ENCODE assay signal across 11 cellular contexts in genomic region chr4:82842593-82842992, GRCh38. TPM values are rescaled to one million over a fixed set of nuclear protein-coding genes. Genes with fewer than 3 reads are reported as not detected.
DNase-seq lines count a peak whose midpoint lies in the region; ATAC-seq, FAIRE-seq and TF ChIP-seq lines count a peak whose summit lies in the region.
"Had no signal": no experiment of that assay in that cellular context is flagged by ENCODE, and none has a peak within 500 bp of the region (broad histone marks: within the 10 kb centered on the region; RNA-seq: fewer than 3 reads in every experiment).

No MANE protein-coding gene starts in this region.

- H3K27ac ChIP-seq in DND-41 (ENCODE audit: low read length) (no peak overlapping the region), GM12878 (ENCODE audit: control insufficient read depth, insufficient read depth) (no peak overlapping the region), mesenchymal stem cell (ENCODE audit: low read length, poor library complexity, severe bottlenecking) (peak overlapping the region; percentile 14)

- H3K9me3 ChIP-seq in DND-41 (ENCODE audit: insufficient read depth, low read length, severe bottlenecking) (no peaks in the 10 kb centered on the region), GM12878 (replicated peaks; ENCODE audit: control insufficient read depth, insufficient read depth, low read length) (no peaks in the 10 kb centered on the region), mesenchymal stem cell (ENCODE audit: control insufficient read depth, low read length) (no peaks in the 10 kb centered on the region)

- no peak overlapping the region for H3K18ac ChIP-seq in mesenchymal stem cell (ENCODE audit: low read depth in 1 of 2, low read length in 2 of 2)

- H3K4me1 ChIP-seq in DND-41 (ENCODE audit: insufficient read depth, low read length) (no peaks in the 10 kb centered on the region), GM12878 (ENCODE audit: control insufficient read depth, insufficient read depth, low read length) (no peaks in the 10 kb centered on the region), mesenchymal stem cell (ENCODE audit: control insufficient read depth, insufficient read depth, low read depth, low read length) (no peaks in the 10 kb centered on the region)

- H3K4me2 ChIP-seq in DND-41 (ENCODE audit: insufficient read depth, low read length): no peak overlapping the region
- no peak overlapping the region for H3K4me2 ChIP-seq in GM12878 (ENCODE audit: control insufficient read depth, insufficient read depth)
- H3K4me2 ChIP-seq in mesenchymal stem cell (ENCODE audit: low read length, poor library complexity, severe bottlenecking): no peak overlapping the region

- no TSS peak for BruUV-seq in GM12878 (replicated peaks; lab: Mats Ljungman, UMichigan)

- H3K79me2 ChIP-seq in DND-41 (ENCODE audit: insufficient read depth, low read length) (no peaks in the 10 kb centered on the region), GM12878 (ENCODE audit: control insufficient read depth, insufficient read depth, low read length) (no peaks in the 10 kb centered on the region)

- TF ChIP-seq RAD21 in GM12878 (IDR thresholded peaks at IDR 0.05; ENCODE audit: insufficient read depth, low read depth, low read length): no peak

- RAD21 ChIA-PET in GM12878 (lab: Charles Lee; ENCODE audit: unreplicated experiment): no interaction called here

- FAIRE-seq in GM12878 (lab: Jason Lieb, UNC): no peak

- H2BK12ac ChIP-seq in mesenchymal stem cell (ENCODE audit: low read length in 2 of 2): no peak overlapping the region

- H4K8ac ChIP-seq in mesenchymal stem cell (ENCODE audit: low read length): no peak overlapping the region

- no peak for ATAC-seq in DND-41 (ENCODE audit: insufficient read depth, low read depth)
- ATAC-seq in GM12878: peak; percentile 34; the same call in 1 of the 3 replicates
- ATAC-seq in HG02678 (IDR thresholded peaks at IDR 0.05; ENCODE audit: unreplicated experiment): no peak
- ATAC-seq in HG03025 (IDR thresholded peaks at IDR 0.05; ENCODE audit: low FRiP score, unreplicated experiment): no peak

- H3K79me1 ChIP-seq in mesenchymal stem cell (replicated peaks; ENCODE audit: low read length, poor library complexity, severe bottlenecking): peaks cover 14% of the 10 kb centered on the region

- intact Hi-C loops in GM12878 (cut with micrococcal nuclease; ENCODE audit: unreplicated experiment): no loop called here

- H3K36me3 ChIP-seq in DND-41 (ENCODE audit: insufficient read depth, low read length) (peaks cover 74% of the 10 kb centered on the region), GM12878 (ENCODE audit: control insufficient read depth in 2 of 2, insufficient read depth in 2 of 2, low read length in 1 of 2) (peaks cover 7 to 40% of the 10 kb centered on the region in 2 experiments), mesenchymal stem cell (ENCODE audit: control insufficient read depth in 1 of 2, insufficient read depth in 2 of 2, low read depth in 1 of 2, low read length in 2 of 2) (peaks cover 34 to 92% of the 10 kb centered on the region in 2 experiments)

- no peak overlapping the region for H3K14ac ChIP-seq in mesenchymal stem cell (ENCODE audit: low read length in 2 of 2)

- H4K91ac ChIP-seq in mesenchymal stem cell (ENCODE audit: low read length): no peak overlapping the region

- no peak overlapping the region for H2AFZ ChIP-seq in DND-41 (ENCODE audit: low read depth, low read length)
- H2AFZ ChIP-seq in GM12878 (ENCODE audit: control insufficient read depth, low read depth, low read length): no peak overlapping the region
- no peak overlapping the region for H2AFZ ChIP-seq in mesenchymal stem cell (ENCODE audit: low read depth, low read length)

- TF ChIP-seq POLR2A in GM12878 (IDR thresholded peaks at IDR 0.05; ENCODE audit: low read depth, low read length): no peak

- no peak overlapping the region for H3K23ac ChIP-seq in mesenchymal stem cell (ENCODE audit: low read length in 2 of 2)

- no peak overlapping the region for H3K9ac ChIP-seq in DND-41 (ENCODE audit: low read depth, low read length)
- no peak overlapping the region for H3K9ac ChIP-seq in GM12878 (ENCODE audit: control insufficient read depth, insufficient read depth, low read length)
- no peak overlapping the region for H3K9ac ChIP-seq in mesenchymal stem cell (ENCODE audit: low read length)

- H3K4me3 ChIP-seq in DND-41 (ENCODE audit: low read depth in 1 of 2, low read length in 2 of 2) (no peak overlapping the region), GM12878 (no peak overlapping the region), mesenchymal stem cell (ENCODE audit: insufficient read depth in 1 of 2, low read depth in 1 of 2, low read length in 2 of 2) (no peak overlapping the region)

- no peak overlapping the region for H2AK5ac ChIP-seq in mesenchymal stem cell (ENCODE audit: low read length, severe bottlenecking)

- no peak for TF ChIP-seq EP300 in GM12878 (IDR thresholded peaks at IDR 0.05; ENCODE audit: borderline replicate concordance in 1 of 2, control insufficient read depth in 1 of 2, low read depth in 2 of 2, low read length in 2 of 2)

- no peak for DNase-seq in DND-41
- DNase-seq in HT1080 (ENCODE audit: low read depth): peak; percentile 30
- DNase-seq in GM12878 (ENCODE audit: low read depth, low spot score): no peak
- DNase-seq in mesenchymal stem cell: peak; percentile 59
- DNase-seq in Ammon's horn (ENCODE audit: low spot score): no peak
- no peak for DNase-seq in NCI-H2081 treated with DMSO at 0.1 percent for 48 hours (lab: John Stamatoyannopoulos, UW)
- DNase-seq: activated naive CD8-positive, alpha-beta T cell treated with anti-CD3 and anti-CD28 coated beads for 36 hours; NCI-H748 treated with DMSO at 0.1 percent for 48 hours; occipital lobe had no signal

- CTCF ChIA-PET in GM12878 (lab: Yijun Ruan, JAX): interaction anchor here (0.9 to 1.1 kb wide), 2 partner anchors 8 to 10 kb away, joined by 3 to 5 read pairs; no protein-coding TSS in a partner anchor

- in situ Hi-C loops in GM12878 (cut with MboI): no loop called here

- no peak overlapping the region for H2BK120ac ChIP-seq in mesenchymal stem cell (ENCODE audit: low read depth, low read length)

- H3K27me3 ChIP-seq in DND-41 (ENCODE audit: insufficient read depth, low read length, poor library complexity): no peaks in the 10 kb centered on the region
- H3K27me3 ChIP-seq in GM12878 (replicated peaks in 1 of 2; ENCODE audit: control insufficient read depth in 2 of 2, insufficient read depth in 2 of 2, low read length in 1 of 2): no peaks in the 10 kb centered on the region
- no peaks in the 10 kb centered on the region for H3K27me3 ChIP-seq in mesenchymal stem cell (ENCODE audit: control insufficient read depth in 1 of 2, insufficient read depth in 1 of 2, low read length in 2 of 2)

- POLR2A ChIA-PET in GM12878 (lab: Charles Lee): interaction anchor here (0.6 to 1.1 kb wide), 2 partner anchors 9 to 12 kb away, joined by 3 to 6 read pairs; no protein-coding TSS in a partner anchor

- H2BK5ac ChIP-seq in mesenchymal stem cell (ENCODE audit: low read depth, low read length, poor library complexity, severe bottlenecking): no peak overlapping the region

- SMC1A ChIA-PET in GM12878 (lab: Charles Lee; ENCODE audit: uncharacterized antibody, unreplicated experiment): interaction anchor here (1.0 kb wide), 2 partner anchors 11 to 169 kb away, joined by 3 read pairs; no protein-coding TSS in a partner anchor

- TF ChIP-seq CTCF in DND-41 (IDR thresholded peaks at IDR 0.05; ENCODE audit: borderline replicate concordance, extremely low read depth, low read length, poor library complexity, severe bottlenecking) (peak; percentile 38), GM12878 (IDR thresholded peaks at IDR 0.05 in 2 of 3, conservative IDR thresholded peaks at IDR 0.05 in 1 of 3; ENCODE audit: control insufficient read depth in 2 of 3, extremely low read depth in 1 of 3, insufficient read depth in 1 of 3, low read depth in 3 of 3, low read length in 3 of 3) (peak in 2 of 3 experiments; percentile 11 to 18; a peak in 2 of 6 replicates)

- H2BK15ac ChIP-seq in mesenchymal stem cell (ENCODE audit: low read depth, poor library complexity, severe bottlenecking): no peak overlapping the region

- H4K20me1 ChIP-seq in DND-41 (ENCODE audit: insufficient read depth, low read length): no peaks in the 10 kb centered on the region
- H4K20me1 ChIP-seq in GM12878 (ENCODE audit: control insufficient read depth, insufficient read depth): no peaks in the 10 kb centered on the region

- H3K4ac ChIP-seq in mesenchymal stem cell (ENCODE audit: low read depth in 1 of 2, low read length in 2 of 2): no peak overlapping the region

RNA-seq across cellular contexts. Expression of gene SCD5, which starts 44.0 kb away (rescaled TPM):
- 31.2 and 33.2 TPM in 2 replicates for total RNA-seq in HT1080 (2014; rRNA removed; shearing (Covaris generic))
- polyA plus RNA-seq in HT1080 (2015; cell fraction: cytosol; rRNA removed): 20.1 and 25.0 TPM in 2 replicates
- 17.0 TPM in 2 replicates for polyA plus RNA-seq in HT1080 (2015; cell fraction: nucleus; rRNA removed)
- total RNA-seq in GM12878 (2013; cell fraction: nucleolus; rRNA removed): 6.5 and 7.1 TPM in 2 replicates
- total RNA-seq in GM12878 (2014; rRNA removed) (6.3 and 7.9 TPM in 2 replicates), GM12878 (2014; rRNA removed; fragmentation: Illumina TruSeq; extraction: Trizol) (4.0 and 4.5 TPM in 2 replicates), GM12878 (2021) (5.7 and 6.2 TPM in 2 replicates)
- 1.9 TPM for polyA plus RNA-seq in GM12878 (2011; ENCODE audit: low read depth)
- polyA plus RNA-seq in GM12878 (2011; rRNA removed) (14.6 and 15.0 TPM in 2 replicates), GM12878 (2014; fragmentation: Illumina TruSeq; extraction: Trizol) (4.8 and 5.9 TPM in 2 replicates), GM12878 (2014; fragmentation: Nextera tagmentation; extraction: Ambion mirVana) (1 to 10 TPM; 2.4 to 3.5 TPM), GM12878 (2014; rRNA removed) (4.0 and 4.5 TPM in 2 replicates), GM12878 (2016; fragmentation: Nextera tagmentation; extraction: Ambion mirVana) (1 to 10 TPM; 2.6 to 3.0 TPM)
- 17.8 and 19.1 TPM in 2 replicates for polyA plus RNA-seq in GM12878 (2011; cell fraction: cytosol; rRNA removed)
- 3.8 and 6.8 TPM in 2 replicates for polyA plus RNA-seq in GM12878 (2011; cell fraction: nucleus; rRNA removed)
- 3.6 and 3.8 TPM in 2 replicates for polyA plus RNA-seq in GM12878 (2012)
- 15.6 and 17.9 TPM in 2 replicates for polyA minus RNA-seq in GM12878 (2011; rRNA and poly(A)+ RNA removed)
- polyA minus RNA-seq in GM12878 (2011; cell fraction: cytosol; rRNA and poly(A)+ RNA removed): 8.2 and 10.0 TPM in 2 replicates
- 4.8 and 10.9 TPM in 2 replicates for polyA minus RNA-seq in GM12878 (2011; cell fraction: nucleus; rRNA and poly(A)+ RNA removed)
- polyA plus RNA-seq in mesenchymal stem cell (2013, experiment 1 of 2): 5.9 TPM
- 6.0 TPM for polyA plus RNA-seq in mesenchymal stem cell (2013, experiment 2 of 2)

RNA-seq across cellular contexts. Expression of gene SEC31A, which starts 48.4 kb away (rescaled TPM):
- 65.6 and 93.7 TPM in 2 replicates for total RNA-seq in HT1080 (2014; rRNA removed; shearing (Covaris generic))
- 92.6 and 115 TPM in 2 replicates for polyA plus RNA-seq in HT1080 (2015; cell fraction: cytosol; rRNA removed)
- polyA plus RNA-seq in HT1080 (2015; cell fraction: nucleus; rRNA removed): 257 and 277 TPM in 2 replicates
- total RNA-seq in GM12878 (2013; cell fraction: nucleolus; rRNA removed): 586 and 624 TPM in 2 replicates
- total RNA-seq in GM12878 (2014; rRNA removed) (83.7 and 95.0 TPM in 2 replicates), GM12878 (2014; rRNA removed; fragmentation: Illumina TruSeq; extraction: Trizol) (126 and 132 TPM in 2 replicates), GM12878 (2021) (119 and 127 TPM in 2 replicates)
- polyA plus RNA-seq in GM12878 (2011; ENCODE audit: low read depth): 85.3 TPM
- polyA plus RNA-seq in GM12878 (2011; rRNA removed) (146 and 147 TPM in 2 replicates), GM12878 (2014; fragmentation: Illumina TruSeq; extraction: Trizol) (159 and 200 TPM in 2 replicates), GM12878 (2014; fragmentation: Nextera tagmentation; extraction: Ambion mirVana) (10 to 100 TPM; 74.6 to 80.8 TPM), GM12878 (2014; rRNA removed) (84.2 and 92.9 TPM in 2 replicates), GM12878 (2016; fragmentation: Nextera tagmentation; extraction: Ambion mirVana) (100 to 1,000 TPM; 160 to 171 TPM)
- 89.4 and 109 TPM in 2 replicates for polyA plus RNA-seq in GM12878 (2011; cell fraction: cytosol; rRNA removed)
- polyA plus RNA-seq in GM12878 (2011; cell fraction: nucleus; rRNA removed): 103 TPM in 2 replicates
- polyA plus RNA-seq in GM12878 (2012): 117 and 128 TPM in 2 replicates
- 164 and 213 TPM in 2 replicates for polyA minus RNA-seq in GM12878 (2011; rRNA and poly(A)+ RNA removed)
- polyA minus RNA-seq in GM12878 (2011; cell fraction: cytosol; rRNA and poly(A)+ RNA removed): 47.4 and 58.1 TPM in 2 replicates
- polyA minus RNA-seq in GM12878 (2011; cell fraction: nucleus; rRNA and poly(A)+ RNA removed): 89.0 and 125 TPM in 2 replicates
- polyA plus RNA-seq in mesenchymal stem cell (2013, experiment 1 of 2): 381 TPM
- 357 TPM for polyA plus RNA-seq in mesenchymal stem cell (2013, experiment 2 of 2)

RNA-seq across cellular contexts. Expression of gene THAP9, which starts 57.9 kb away (rescaled TPM):
- total RNA-seq in HT1080 (2014; rRNA removed; shearing (Covaris generic)): 2.1 and 3.1 TPM in 2 replicates
- polyA plus RNA-seq in HT1080 (2015; cell fraction: cytosol; rRNA removed): 2.4 and 3.0 TPM in 2 replicates
- polyA plus RNA-seq in HT1080 (2015; cell fraction: nucleus; rRNA removed): 6.5 and 7.4 TPM in 2 replicates
- 10.3 and 10.8 TPM in 2 replicates for total RNA-seq in GM12878 (2013; cell fraction: nucleolus; rRNA removed)
- 4.9 TPM in 2 replicates for total RNA-seq in GM12878 (2014; rRNA removed)
- 4.9 and 5.6 TPM in 2 replicates for total RNA-seq in GM12878 (2014; rRNA removed; fragmentation: Illumina TruSeq; extraction: Trizol)
- 3.6 and 3.8 TPM in 2 replicates for total RNA-seq in GM12878 (2021)
- polyA plus RNA-seq in GM12878 (2011; ENCODE audit: low read depth): 1.4 TPM
- 4.1 and 5.2 TPM in 2 replicates for polyA plus RNA-seq in GM12878 (2011; rRNA removed)
- 1.4 and 2.0 TPM in 2 replicates for polyA plus RNA-seq in GM12878 (2011; cell fraction: cytosol; rRNA removed)
- 2.4 and 3.0 TPM in 2 replicates for polyA plus RNA-seq in GM12878 (2011; cell fraction: nucleus; rRNA removed)
- polyA plus RNA-seq in GM12878 (2012): 1.6 and 2.2 TPM in 2 replicates
- 2.4 and 2.5 TPM in 2 replicates for polyA plus RNA-seq in GM12878 (2014; fragmentation: Illumina TruSeq; extraction: Trizol)
- polyA plus RNA-seq in GM12878 (2014; fragmentation: Nextera tagmentation; extraction: Ambion mirVana): 1 to 10 TPM; 2.4 to 2.5 TPM
- 2.2 and 3.9 TPM in 2 replicates for polyA plus RNA-seq in GM12878 (2014; rRNA removed)
- 1 to 10 TPM; 2.1 to 3.0 TPM for polyA plus RNA-seq in GM12878 (2016; fragmentation: Nextera tagmentation; extraction: Ambion mirVana)
- polyA minus RNA-seq in GM12878 (2011; rRNA and poly(A)+ RNA removed): 3.0 and 4.6 TPM in 2 replicates
- 0.83 and 3.7 TPM in 2 replicates for polyA minus RNA-seq in GM12878 (2011; cell fraction: cytosol; rRNA and poly(A)+ RNA removed)
- polyA minus RNA-seq in GM12878 (2011; cell fraction: nucleus; rRNA and poly(A)+ RNA removed): 3.3 and 3.5 TPM in 2 replicates
- polyA plus RNA-seq in mesenchymal stem cell (2013, experiment 1 of 2): 1.2 TPM
- 1.8 TPM for polyA plus RNA-seq in mesenchymal stem cell (2013, experiment 2 of 2)

Comparison
In these comparisons a context has a peak if more than half of its experiments do, and no peak if none do; other contexts are left out.
1. DNase-seq: peak in HT1080 (single experiment) and mesenchymal stem cell (single experiment); none in DND-41 (single experiment), GM12878 (single experiment), Ammon's horn (single experiment) and NCI-H2081 treated with DMSO at 0.1 percent for 48 hours (single experiment).